Comparison of ENCODE assay signal across 8 cellular contexts in genomic region chr15:96336643-96337353, GRCh38. TPM values are rescaled to one million over a fixed set of nuclear protein-coding genes. Genes with fewer than 3 reads are reported as not detected.
DNase-seq lines count a peak whose midpoint lies in the region; ATAC-seq and TF ChIP-seq lines count a peak whose summit lies in the region.

No MANE protein-coding gene starts in this region.

- ATAC-seq in right cardiac atrium: no peak
- peak; percentile 4 for ATAC-seq in sciatic nerve
- no peak for ATAC-seq in HG02852 (IDR thresholded peaks at IDR 0.05; ENCODE audit: unreplicated experiment)
- ATAC-seq in GM18505 (IDR thresholded peaks at IDR 0.05; ENCODE audit: unreplicated experiment): no peak
- ATAC-seq in GM19328 (IDR thresholded peaks at IDR 0.05; ENCODE audit: unreplicated experiment): no peak

- H3K9me3 ChIP-seq in SK-N-MC (ENCODE audit: low read depth, low read length) (no peaks in the 10 kb centered on the region), right cardiac atrium (ENCODE audit: control insufficient read depth, low read length) (no peaks in the 10 kb centered on the region)

- H3K9ac ChIP-seq in SK-N-MC (ENCODE audit: insufficient read length): peak overlapping the region; percentile 50

- H3K36me3 ChIP-seq in GM06990 (ENCODE audit: control insufficient read depth, insufficient read depth, low read length) (no peaks in the 10 kb centered on the region), SK-N-MC (ENCODE audit: insufficient read depth, low read length) (peaks cover 44% of the 10 kb centered on the region)

- DNase-seq in GM06990 (ENCODE audit: extremely low read depth, insufficient read length): no peak
- DNase-seq in SK-N-MC (ENCODE audit: low read depth, low spot score): no peak
- DNase-seq in right cardiac atrium: no peak
- DNase-seq in sciatic nerve (ENCODE audit: low spot score): no peak
- DNase-seq in islet precursor cell: no peak

- no peak for TF ChIP-seq CTCF in GM06990 (IDR thresholded peaks at IDR 0.05; ENCODE audit: insufficient read depth, low read length, poor library complexity, severe bottlenecking)

- no peaks in the 10 kb centered on the region for H3K4me1 ChIP-seq in right cardiac atrium (ENCODE audit: control insufficient read depth, insufficient read depth, low read length)

- 2% methylated on average over 9 of the region's 9 CpGs for WGBS in right cardiac atrium

- TF ChIP-seq POLR2A in GM18505 (IDR thresholded peaks at IDR 0.05; ENCODE audit: borderline replicate concordance, extremely low read depth, insufficient read depth, insufficient read length): no peak

- intact Hi-C loops in right cardiac atrium (cut with DNase I): loop anchor here in 1 of 4 donors (10.0 kb wide), 1 partner anchor 862 kb away; no protein-coding TSS in a partner anchor
- intact Hi-C loops in sciatic nerve (cut with DNase I): loop anchor here (5.0 kb wide), 1 partner anchor 1009 kb away; no protein-coding TSS in a partner anchor

- H3K4me3 ChIP-seq in GM06990 (replicated peaks; ENCODE audit: low read depth, low read length) (peak overlapping the region; percentile 15), SK-N-MC (peak overlapping the region; percentile 85), right cardiac atrium (ENCODE audit: low read length) (peak overlapping the region; percentile 96)

- H3K27ac ChIP-seq in SK-N-MC (peak overlapping the region; percentile 86; the same call in 1 of the 2 replicates), right cardiac atrium (ENCODE audit: low read length) (peak overlapping the region; percentile 99)

- H3K27me3 ChIP-seq in GM06990 (replicated peaks; ENCODE audit: control insufficient read depth, insufficient read depth, low read length): no peaks in the 10 kb centered on the region
- H3K27me3 ChIP-seq in right cardiac atrium (ENCODE audit: control insufficient read depth, insufficient read depth): no peaks in the 10 kb centered on the region

RNA-seq across cellular contexts. Expression of gene NR2F2, which starts 6.3 kb away (rescaled TPM):
- 10 to 100 TPM; 44.3 to 68.6 (median 54.8) TPM for total RNA-seq in right cardiac atrium
- 43.0 TPM for polyA plus RNA-seq in right cardiac atrium
- total RNA-seq in sciatic nerve: 242 TPM

Comparison
In these comparisons a context has a peak if more than half of its experiments do, and no peak if none do; other contexts are left out.
1. H3K4me3 ChIP-seq: peak in every context shown above with its lines; median percentile 96 in right cardiac atrium; 85 in SK-N-MC; 15 in GM06990.